In genomic region chr6:37679539-37680476, GRCh38 we compare ENCODE assay signal across 9 cellular contexts. TPM values are rescaled to one million over a fixed set of nuclear protein-coding genes. Genes with fewer than 3 reads are reported as not detected.
DNase-seq lines count a peak whose midpoint lies in the region; ATAC-seq and TF ChIP-seq lines count a peak whose summit lies in the region.
"Had no signal": no experiment of that assay in that cellular context is flagged by ENCODE, and none has a peak within 500 bp of the region (broad histone marks: within the 10 kb centered on the region; RNA-seq: fewer than 3 reads in every experiment).

No MANE protein-coding gene starts in this region.

- H3K4me3 ChIP-seq in OCI-LY7 (ENCODE audit: low read depth, low read length, poor library complexity, severe bottlenecking): peak overlapping the region; percentile 18
- H3K4me3 ChIP-seq: skin epidermis had no signal

- peak overlapping the region; percentile 79 for H3K4me2 ChIP-seq in OCI-LY7 (ENCODE audit: low read length)

- POLR2A ChIA-PET in OCI-LY7 (lab: Charles Lee): interaction anchor here (1.5 kb wide), 1 partner anchor 14 kb away, joined by 4 read pairs; no protein-coding TSS in a partner anchor

- H3K4me1 Mint-ChIP-seq in activated naive CD8-positive, alpha-beta T cell treated with anti-CD3 and anti-CD28 coated beads, Interleukin-2, amount 50 U/mL, for 24 hours: peaks cover 7% of the 10 kb centered on the region
- H3K4me1 Mint-ChIP-seq in activated naive CD8-positive, alpha-beta T cell treated with anti-CD3 and anti-CD28 coated beads for 36 hours: no peaks in the 10 kb centered on the region
- no peaks in the 10 kb centered on the region for H3K4me1 Mint-ChIP-seq in activated T-helper 17 cell treated with anti-CD3 and anti-CD28 coated beads, Interleukin-2, amount 50 U/mL, for 72 hours
- H3K4me1 Mint-ChIP-seq in activated T-cell treated with anti-CD3 and anti-CD28 coated beads, Interleukin-2, amount 50 U/mL, for 24 hours (ENCODE audit: low read depth): no peaks in the 10 kb centered on the region

- H2AFZ ChIP-seq in OCI-LY7 (ENCODE audit: low read length): peak overlapping the region; percentile 73; the same call in 1 of the 2 replicates

- no peaks in the 10 kb centered on the region for H3K79me2 ChIP-seq in OCI-LY7 (ENCODE audit: insufficient read depth, low read depth, low read length)

- no peaks in the 10 kb centered on the region for H4K20me1 ChIP-seq in OCI-LY7 (ENCODE audit: insufficient read depth, low read length)

- H3K4me3 Mint-ChIP-seq in activated naive CD8-positive, alpha-beta T cell treated with anti-CD3 and anti-CD28 coated beads, Interleukin-2, amount 50 U/mL, for 24 hours: no peak overlapping the region
- no peak overlapping the region for H3K4me3 Mint-ChIP-seq in activated naive CD8-positive, alpha-beta T cell treated with anti-CD3 and anti-CD28 coated beads for 36 hours
- no peak overlapping the region for H3K4me3 Mint-ChIP-seq in activated T-helper 17 cell treated with anti-CD3 and anti-CD28 coated beads, Interleukin-2, amount 50 U/mL, for 72 hours
- H3K4me3 Mint-ChIP-seq in activated T-cell treated with anti-CD3 and anti-CD28 coated beads, Interleukin-2, amount 50 U/mL, for 24 hours: no peak overlapping the region

- intact Hi-C loops in OCI-LY7 (cut with micrococcal nuclease; ENCODE audit: unreplicated experiment): loop anchor here (1.0 kb wide), 1 partner anchor 49 kb away; no protein-coding TSS in a partner anchor

- no peak for DNase-seq in activated naive CD8-positive, alpha-beta T cell treated with anti-CD3 and anti-CD28 coated beads, Interleukin-2, amount 50 U/mL, for 24 hours
- DNase-seq in activated naive CD8-positive, alpha-beta T cell treated with anti-CD3 and anti-CD28 coated beads for 36 hours: no peak
- DNase-seq in OCI-LY7 (ENCODE audit: low spot score) (peak; percentile 74), substantia nigra (lab: John Stamatoyannopoulos, UW) (no peak)
- DNase-seq in activated CD4-positive, alpha-beta T cell treated with anti-CD3 and anti-CD28 coated beads for 1 hour: no peak
- DNase-seq in activated T-cell treated with anti-CD3 and anti-CD28 coated beads, Interleukin-2, amount 50 U/mL, for 24 hours: no peak

- H3K27me3 Mint-ChIP-seq in activated naive CD8-positive, alpha-beta T cell treated with anti-CD3 and anti-CD28 coated beads, Interleukin-2, amount 50 U/mL, for 24 hours: no peaks in the 10 kb centered on the region
- no peaks in the 10 kb centered on the region for H3K27me3 Mint-ChIP-seq in activated naive CD8-positive, alpha-beta T cell treated with anti-CD3 and anti-CD28 coated beads for 36 hours
- peaks cover 3% of the 10 kb centered on the region for H3K27me3 Mint-ChIP-seq in activated T-helper 17 cell treated with anti-CD3 and anti-CD28 coated beads, Interleukin-2, amount 50 U/mL, for 72 hours
- no peaks in the 10 kb centered on the region for H3K27me3 Mint-ChIP-seq in activated T-cell treated with anti-CD3 and anti-CD28 coated beads, Interleukin-2, amount 50 U/mL, for 24 hours

- peak; percentile 19 for ATAC-seq in activated naive CD8-positive, alpha-beta T cell treated with anti-CD3 and anti-CD28 coated beads, Interleukin-2, amount 50 U/mL, for 24 hours
- ATAC-seq in HG02870 (IDR thresholded peaks at IDR 0.05; ENCODE audit: unreplicated experiment): peak; percentile 75
- no peak for ATAC-seq in activated T-helper 17 cell treated with anti-CD3 and anti-CD28 coated beads, Interleukin-2, amount 50 U/mL, for 72 hours (replicated peaks)

- no peaks in the 10 kb centered on the region for H3K9me3 Mint-ChIP-seq in activated naive CD8-positive, alpha-beta T cell treated with anti-CD3 and anti-CD28 coated beads, Interleukin-2, amount 50 U/mL, for 24 hours
- no peaks in the 10 kb centered on the region for H3K9me3 Mint-ChIP-seq in activated naive CD8-positive, alpha-beta T cell treated with anti-CD3 and anti-CD28 coated beads for 36 hours
- no peaks in the 10 kb centered on the region for H3K9me3 Mint-ChIP-seq in activated T-helper 17 cell treated with anti-CD3 and anti-CD28 coated beads, Interleukin-2, amount 50 U/mL, for 72 hours
- H3K9me3 Mint-ChIP-seq in activated T-cell treated with anti-CD3 and anti-CD28 coated beads, Interleukin-2, amount 50 U/mL, for 24 hours: no peaks in the 10 kb centered on the region

- no peak overlapping the region for H3K27ac Mint-ChIP-seq in activated naive CD8-positive, alpha-beta T cell treated with anti-CD3 and anti-CD28 coated beads, Interleukin-2, amount 50 U/mL, for 24 hours
- H3K27ac Mint-ChIP-seq in activated naive CD8-positive, alpha-beta T cell treated with anti-CD3 and anti-CD28 coated beads for 36 hours: no peak overlapping the region
- H3K27ac Mint-ChIP-seq in activated T-helper 17 cell treated with anti-CD3 and anti-CD28 coated beads, Interleukin-2, amount 50 U/mL, for 72 hours: no peak overlapping the region
- H3K27ac Mint-ChIP-seq in activated T-cell treated with anti-CD3 and anti-CD28 coated beads, Interleukin-2, amount 50 U/mL, for 24 hours: no peak overlapping the region

- TF ChIP-seq CTCF in OCI-LY7 (conservative IDR thresholded peaks at IDR 0.05; ENCODE audit: low read length): no peak

- CTCF ChIA-PET in OCI-LY7 (lab: Charles Lee; ENCODE audit: unreplicated experiment): interaction anchor here (0.7 kb wide), 1 partner anchor 28 kb away, joined by 5 read pairs; no protein-coding TSS in a partner anchor

- no peaks in the 10 kb centered on the region for H3K9me3 ChIP-seq in OCI-LY7 (ENCODE audit: low read length)

- no peaks in the 10 kb centered on the region for H3K36me3 Mint-ChIP-seq in activated naive CD8-positive, alpha-beta T cell treated with anti-CD3 and anti-CD28 coated beads, Interleukin-2, amount 50 U/mL, for 24 hours (ENCODE audit: low read depth)
- no peaks in the 10 kb centered on the region for H3K36me3 Mint-ChIP-seq in activated naive CD8-positive, alpha-beta T cell treated with anti-CD3 and anti-CD28 coated beads for 36 hours
- no peaks in the 10 kb centered on the region for H3K36me3 Mint-ChIP-seq in activated T-helper 17 cell treated with anti-CD3 and anti-CD28 coated beads, Interleukin-2, amount 50 U/mL, for 72 hours (ENCODE audit: low read depth)
- H3K36me3 Mint-ChIP-seq in activated T-cell treated with anti-CD3 and anti-CD28 coated beads, Interleukin-2, amount 50 U/mL, for 24 hours (ENCODE audit: low read depth): no peaks in the 10 kb centered on the region

- no peaks in the 10 kb centered on the region for H3K36me3 ChIP-seq in OCI-LY7 (ENCODE audit: insufficient read depth, low read length)

- H3K4me1 ChIP-seq in OCI-LY7 (ENCODE audit: insufficient read depth, low read length, poor library complexity, severe bottlenecking): peaks cover 19% of the 10 kb centered on the region

- H3K9me2 ChIP-seq in OCI-LY7 (ENCODE audit: insufficient read depth, low read length): no peaks in the 10 kb centered on the region

- H3K27ac ChIP-seq in OCI-LY7 (ENCODE audit: low read depth, low read length, poor library complexity, severe bottlenecking) (peak overlapping the region; percentile 25), substantia nigra (ENCODE audit: low read depth, low read length, poor library complexity, severe bottlenecking) (peak overlapping the region; percentile 90)

- BruUV-seq in OCI-LY7 (replicated peaks; lab: Mats Ljungman, UMichigan): no TSS peak

RNA-seq across cellular contexts. Expression of gene MDGA1, which starts 17.9 kb away (rescaled TPM):
- 1 to 10 TPM in 1 of 2 experiments, under 1 TPM in 1; 0.89 to 1.2 TPM for total RNA-seq in activated naive CD8-positive, alpha-beta T cell treated with anti-CD3 and anti-CD28 coated beads for 36 hours
- total RNA-seq in OCI-LY7 (2014; rRNA removed; shearing (Covaris generic)): 0.22 and 0.33 TPM in 2 replicates
- total RNA-seq in OCI-LY7 (2022): 0.17 and 0.32 TPM in 2 replicates
- 1 to 10 TPM in 1 of 2 donors, under 1 TPM in 1; 0.32 to 3.0 TPM for total RNA-seq in activated T-helper 17 cell treated with anti-CD3 and anti-CD28 coated beads, Interleukin-2, amount 50 U/mL, for 72 hours
